Comparison of ENCODE assay signal across 25 cellular contexts in genomic region chr11:59981106-59981770, GRCh38. TPM values are rescaled to one million over a fixed set of nuclear protein-coding genes. Genes with fewer than 3 reads are reported as not detected.
DNase-seq lines count a peak whose midpoint lies in the region; ATAC-seq, FAIRE-seq and TF ChIP-seq lines count a peak whose summit lies in the region.
"Had no signal": no experiment of that assay in that cellular context is flagged by ENCODE, and none has a peak within 500 bp of the region (broad histone marks: within the 10 kb centered on the region; RNA-seq: fewer than 3 reads in every experiment).

No MANE protein-coding gene starts in this region.

- no TSS peak for BruUV-seq in K562 (replicated peaks; lab: Mats Ljungman, UMichigan)

- no peaks in the 10 kb centered on the region for H3K9me3 ChIP-seq in K562 (replicated peaks; ENCODE audit: control insufficient read depth, insufficient read depth, low read depth, low read length)
- H3K9me3 ChIP-seq in esophagus squamous epithelium: no peaks in the 10 kb centered on the region
- H3K9me3 ChIP-seq: A549; BE2C; BLaER1 treated with 17β-estradiol and CSF1 and Interleukin-3, amounts not matched to agents 10 nM and 100 nM had no signal

- H3K36me3 ChIP-seq in K562 (ENCODE audit: control insufficient read depth, insufficient read depth, low read length): no peaks in the 10 kb centered on the region
- no peaks in the 10 kb centered on the region for H3K36me3 ChIP-seq in esophagus squamous epithelium
- H3K36me3 ChIP-seq: BE2C; BLaER1 treated with 17β-estradiol and CSF1 and Interleukin-3, amounts not matched to agents 10 nM and 100 nM had no signal

- H3K27ac ChIP-seq in K562 (ENCODE audit: extremely low read depth, low read depth, low read length) (no peak overlapping the region), esophagus squamous epithelium (no peak overlapping the region)
- H3K27ac ChIP-seq: A549; BLaER1 treated with 17β-estradiol and CSF1 and Interleukin-3, amounts not matched to agents 10 nM and 100 nM had no signal

- in situ Hi-C loops in K562 (cut with MboI): no loop called here

- H3K4me3 ChIP-seq in K562: no peak overlapping the region
- no peak overlapping the region for H3K4me3 ChIP-seq in epithelial cell of esophagus (ENCODE audit: low read length)
- H3K4me3 ChIP-seq in esophagus squamous epithelium: no peak overlapping the region
- H3K4me3 ChIP-seq: A549; BLaER1 treated with 17β-estradiol and CSF1 and Interleukin-3, amounts not matched to agents 10 nM and 100 nM; GM12878; GM23338 had no signal

- no peaks in the 10 kb centered on the region for H3K79me2 ChIP-seq in K562 (ENCODE audit: control insufficient read depth, insufficient read depth, low read length)

- TF ChIP-seq EP300 in K562 (IDR thresholded peaks at IDR 0.05; ENCODE audit: low read length): no peak

- DNase-seq in HPDE6-E6E7 (ENCODE audit: extremely low spot score): peak; percentile 3
- DNase-seq in K562 (ENCODE audit: extremely low read depth in 1 of 4, low spot score in 3 of 4): peak in 1 of 4 experiments; percentile 24
- DNase-seq in epithelial cell of esophagus (ENCODE audit: low read depth): peak; percentile 71
- DNase-seq in esophagus squamous epithelium (lab: John Stamatoyannopoulos, UW): no peak
- DNase-seq: 8988T; ACHN; AML-193; BE2C; CD4-positive, alpha-beta T cell; CD8-positive, alpha-beta memory T cell; DMS 273 treated with DMSO at 0.1 percent for 48 hours; DMS79; EL; GDM1; H9 had no signal

- H3K27me3 ChIP-seq in K562 (ENCODE audit: control insufficient read depth in 2 of 2, insufficient read depth in 2 of 2, low read length in 2 of 2) (no peaks in the 10 kb centered on the region), esophagus squamous epithelium (no peaks in the 10 kb centered on the region)
- H3K27me3 ChIP-seq: BE2C; BLaER1 treated with 17β-estradiol and CSF1 and Interleukin-3, amounts not matched to agents 10 nM and 100 nM had no signal

- H2AFZ ChIP-seq in K562 (ENCODE audit: low read depth, low read length): peak overlapping the region; percentile 57
- H2AFZ ChIP-seq: GM23338 had no signal

- whole genome bisulfite sequencing in K562 (ENCODE audit: insufficient coverage, low coverage, missing lambda C conversion rate): 42% methylated on average over 4 of the region's 4 CpGs
- 85 to 91% methylated on average over 4 of the region's 4 CpGs for WGBS in esophagus squamous epithelium, 2 donors

- peak; percentile 73 for ATAC-seq in K562
- ATAC-seq in HG02852 (IDR thresholded peaks at IDR 0.05; ENCODE audit: unreplicated experiment): no peak
- ATAC-seq in HG03039 (IDR thresholded peaks at IDR 0.05; ENCODE audit: unreplicated experiment): no peak
- ATAC-seq: A549, GM12878, GM23338, HCT116 had no signal

- TF ChIP-seq RAD21 in K562 (CRISPR knock-in tag; conservative IDR thresholded peaks at IDR 0.05 in 1 of 2, IDR thresholded peaks at IDR 0.05 in 1 of 2): no peak

- intact Hi-C loops in K562 (cut with micrococcal nuclease): no loop called here
- intact Hi-C loops in esophagus squamous epithelium (cut with DNase I): no loop called here

- H3K4me1 ChIP-seq in K562 (replicated peaks in 1 of 2; ENCODE audit: control insufficient read depth in 2 of 2, insufficient read depth in 2 of 2, low read length in 2 of 2) (peaks cover 0 to 16% of the 10 kb centered on the region in 2 experiments; a peak in 2 of 5 replicates), esophagus squamous epithelium (no peaks in the 10 kb centered on the region)
- H3K4me1 ChIP-seq: A549; BE2C; BLaER1 treated with 17β-estradiol and CSF1 and Interleukin-3, amounts not matched to agents 10 nM and 100 nM had no signal

- FAIRE-seq in K562 (lab: Jason Lieb, UNC): peak; percentile 42
- FAIRE-seq: A549, D721Med, GM12878 had no signal

- no peak for TF ChIP-seq CTCF in K562 (IDR thresholded peaks at IDR 0.05 in 2 of 3, conservative IDR thresholded peaks at IDR 0.05 in 1 of 3; ENCODE audit: insufficient read depth in 2 of 3, low read depth in 1 of 3, low read length in 3 of 3)
- TF ChIP-seq CTCF in epithelial cell of esophagus (IDR thresholded peaks at IDR 0.05; ENCODE audit: insufficient read depth, low read depth, low read length, missing control alignments): no peak
- no peak for TF ChIP-seq CTCF in esophagus squamous epithelium (IDR thresholded peaks at IDR 0.05)

- POLR2A ChIA-PET in K562 (lab: Yijun Ruan, JAX): no interaction called here

- H3K9ac ChIP-seq in K562 (ENCODE audit: insufficient read depth in 1 of 2, low read depth in 2 of 2, low read length in 2 of 2): no peak overlapping the region
- H3K9ac ChIP-seq: BLaER1 treated with 17β-estradiol and CSF1 and Interleukin-3, amounts not matched to agents 10 nM and 100 nM had no signal

- TF ChIP-seq POLR2A in K562 (conservative IDR thresholded peaks at IDR 0.05): no peak
- TF ChIP-seq POLR2A in esophagus squamous epithelium (IDR thresholded peaks at IDR 0.05): no peak

- CTCF ChIA-PET in K562 (lab: Yijun Ruan, JAX; ENCODE audit: low intra/inter-chr PET ratio): no interaction called here

- H3K4me2 ChIP-seq in K562 (ENCODE audit: insufficient read depth, low read length): no peak overlapping the region; the same call in 1 of the 2 replicates
- H3K4me2 ChIP-seq: A549; BLaER1 treated with 17β-estradiol and CSF1 and Interleukin-3, amounts not matched to agents 10 nM and 100 nM; GM23338 had no signal

- no peaks in the 10 kb centered on the region for H3K9me1 ChIP-seq in K562 (ENCODE audit: control insufficient read depth, insufficient read depth, low read length)

- H4K20me1 ChIP-seq in K562 (replicated peaks; ENCODE audit: control insufficient read depth, insufficient read depth, low read length): no peaks in the 10 kb centered on the region
- H4K20me1 ChIP-seq: BLaER1 treated with 17β-estradiol and CSF1 and Interleukin-3, amounts not matched to agents 10 nM and 100 nM had no signal

RNA-seq across cellular contexts. Expression of gene OOSP4A, which starts 17.4 kb away (rescaled TPM):
- not detected in 2 replicates for total RNA-seq in K562 (2011; cell fraction: chromatin; rRNA removed; ENCODE audit: low replicate concordance)
- total RNA-seq in K562 (2011; cell fraction: nucleolus; rRNA removed): not detected in 2 replicates
- total RNA-seq in K562 (2011; cell fraction: nucleoplasm; rRNA removed): not detected in 2 replicates
- total RNA-seq in K562 (2014; rRNA removed) (0.49 TPM in 1 of 2 replicates, not detected in the other), K562 (2014; rRNA removed; fragmentation: Illumina TruSeq; extraction: Trizol) (0.40 and 1.0 TPM in 2 replicates), K562 (2015; rRNA removed; fragmentation: Illumina TruSeq; extraction: Trizol) (0.34 and 0.69 TPM in 2 replicates), K562 (2021) (0.40 and 0.65 TPM in 2 replicates), esophagus squamous epithelium (under 1 TPM in 1 of 4 donors, not detected in 3; 0.95 TPM)
- polyA plus RNA-seq in K562 (2011; rRNA removed) (0.20 TPM in 1 of 2 replicates, not detected in the other), K562 (2014; fragmentation: Illumina TruSeq; extraction: Trizol) (0.74 TPM in 1 of 2 replicates, not detected in the other), K562 (2014; fragmentation: Nextera tagmentation; extraction: Ambion mirVana) (1 to 10 TPM; 2.0 to 2.4 TPM), K562 (2014; rRNA removed) (0.39 and 0.91 TPM in 2 replicates)
- polyA plus RNA-seq in K562 (2011; cell fraction: cytosol; rRNA removed): not detected in 2 replicates
- polyA plus RNA-seq in K562 (2011; cell fraction: nucleus; rRNA removed): 0.25 TPM in 1 of 2 replicates, not detected in the other
- polyA plus RNA-seq in K562 (2012): 0.52 and 0.75 TPM in 2 replicates
- polyA minus RNA-seq in K562 (2011; rRNA and poly(A)+ RNA removed): not detected in 2 replicates
- not detected in 2 replicates for polyA minus RNA-seq in K562 (2011; cell fraction: cytosol; rRNA and poly(A)+ RNA removed)
- polyA minus RNA-seq in K562 (2011; cell fraction: nucleus; rRNA and poly(A)+ RNA removed): not detected in 2 replicates
- total RNA-seq: CD4-positive, alpha-beta T cell; CD8-positive, alpha-beta memory T cell; GM12878; GM23338; H4; H9 had no signal
- polyA plus RNA-seq: A549; CD14-positive monocyte; CD8-positive, alpha-beta memory T cell; GM12878; GM23338 had no signal

RNA-seq across cellular contexts. Expression of gene OOSP4B, which starts 35.7 kb away (rescaled TPM):
- not detected in 2 replicates for total RNA-seq in K562 (2011; cell fraction: chromatin; rRNA removed; ENCODE audit: low replicate concordance)
- not detected in 2 replicates for total RNA-seq in K562 (2011; cell fraction: nucleolus; rRNA removed)
- not detected in 2 replicates for total RNA-seq in K562 (2011; cell fraction: nucleoplasm; rRNA removed)
- total RNA-seq in K562 (2014; rRNA removed) (not detected in 2 replicates), K562 (2014; rRNA removed; fragmentation: Illumina TruSeq; extraction: Trizol) (0.15 TPM in 1 of 2 replicates, not detected in the other), K562 (2015; rRNA removed; fragmentation: Illumina TruSeq; extraction: Trizol) (0.19 and 0.43 TPM in 2 replicates), K562 (2021) (not detected in 2 replicates), esophagus squamous epithelium (not detected)
- polyA plus RNA-seq in K562 (2011; rRNA removed) (not detected in 2 replicates), K562 (2014; fragmentation: Illumina TruSeq; extraction: Trizol) (0.15 TPM in 1 of 2 replicates, not detected in the other), K562 (2014; fragmentation: Nextera tagmentation; extraction: Ambion mirVana) (under 1 TPM in 1 of 2 experiments, not detected in 1; 0.10 TPM), K562 (2014; rRNA removed) (not detected in 2 replicates)
- 0.12 TPM in 1 of 2 replicates, not detected in the other for polyA plus RNA-seq in K562 (2011; cell fraction: cytosol; rRNA removed)
- not detected in 2 replicates for polyA plus RNA-seq in K562 (2011; cell fraction: nucleus; rRNA removed)
- polyA plus RNA-seq in K562 (2012): 0.08 and 0.21 TPM in 2 replicates
- not detected in 2 replicates for polyA minus RNA-seq in K562 (2011; rRNA and poly(A)+ RNA removed)
- not detected in 2 replicates for polyA minus RNA-seq in K562 (2011; cell fraction: cytosol; rRNA and poly(A)+ RNA removed)
- polyA minus RNA-seq in K562 (2011; cell fraction: nucleus; rRNA and poly(A)+ RNA removed): not detected in 2 replicates
- total RNA-seq: CD4-positive, alpha-beta T cell; CD8-positive, alpha-beta memory T cell; GM12878; GM23338; H4; H9 had no signal
- polyA plus RNA-seq: A549; CD14-positive monocyte; CD8-positive, alpha-beta memory T cell; GM12878; GM23338 had no signal

RNA-seq across cellular contexts. Expression of gene OOSP1, which starts 43.0 kb away (rescaled TPM):
- total RNA-seq in K562 (2011; cell fraction: chromatin; rRNA removed; ENCODE audit: low replicate concordance): not detected in 2 replicates
- total RNA-seq in K562 (2011; cell fraction: nucleolus; rRNA removed): not detected in 2 replicates
- not detected in 2 replicates for total RNA-seq in K562 (2011; cell fraction: nucleoplasm; rRNA removed)
- total RNA-seq in K562 (2014; rRNA removed): 0.36 TPM in 1 of 2 replicates, not detected in the other
- total RNA-seq in K562 (2014; rRNA removed; fragmentation: Illumina TruSeq; extraction: Trizol): 0.89 and 1.1 TPM in 2 replicates
- total RNA-seq in K562 (2015; rRNA removed; fragmentation: Illumina TruSeq; extraction: Trizol): 0.30 and 0.58 TPM in 2 replicates
- total RNA-seq in K562 (2021): 0.31 and 0.62 TPM in 2 replicates
- 0.14 and 0.20 TPM in 2 replicates for polyA plus RNA-seq in K562 (2011; rRNA removed)
- 0.10 TPM in 1 of 2 replicates, not detected in the other for polyA plus RNA-seq in K562 (2011; cell fraction: cytosol; rRNA removed)
- polyA plus RNA-seq in K562 (2011; cell fraction: nucleus; rRNA removed): 0.31 TPM in 1 of 2 replicates, not detected in the other
- 1.3 and 2.6 TPM in 2 replicates for polyA plus RNA-seq in K562 (2012)
- polyA plus RNA-seq in K562 (2014; fragmentation: Illumina TruSeq; extraction: Trizol): 0.30 and 0.61 TPM in 2 replicates
- 1 to 10 TPM; 2.4 to 3.0 TPM for polyA plus RNA-seq in K562 (2014; fragmentation: Nextera tagmentation; extraction: Ambion mirVana)
- 0.56 and 2.3 TPM in 2 replicates for polyA plus RNA-seq in K562 (2014; rRNA removed)
- polyA minus RNA-seq in K562 (2011; rRNA and poly(A)+ RNA removed): 0.36 TPM in 1 of 2 replicates, not detected in the other
- polyA minus RNA-seq in K562 (2011; cell fraction: cytosol; rRNA and poly(A)+ RNA removed): not detected in 2 replicates
- polyA minus RNA-seq in K562 (2011; cell fraction: nucleus; rRNA and poly(A)+ RNA removed): not detected in 2 replicates
- not detected for total RNA-seq in esophagus squamous epithelium
- total RNA-seq: CD4-positive, alpha-beta T cell; GM12878; GM23338; H4; H9 had no signal
- polyA plus RNA-seq: A549; CD14-positive monocyte; CD8-positive, alpha-beta memory T cell; GM12878; GM23338 had no signal

RNA-seq across cellular contexts. Expression of gene OOSP2, which starts 59.0 kb away (rescaled TPM):
- total RNA-seq in K562 (2011; cell fraction: chromatin; rRNA removed; ENCODE audit: low replicate concordance): not detected in 2 replicates
- not detected in 2 replicates for total RNA-seq in K562 (2011; cell fraction: nucleolus; rRNA removed)
- not detected in 2 replicates for total RNA-seq in K562 (2011; cell fraction: nucleoplasm; rRNA removed)
- total RNA-seq in K562 (2014; rRNA removed) (0.64 TPM in 1 of 2 replicates, not detected in the other), K562 (2014; rRNA removed; fragmentation: Illumina TruSeq; extraction: Trizol) (not detected in 2 replicates), K562 (2015; rRNA removed; fragmentation: Illumina TruSeq; extraction: Trizol) (0.15 and 0.25 TPM in 2 replicates), K562 (2021) (not detected in 2 replicates), esophagus squamous epithelium (not detected)
- polyA plus RNA-seq in K562 (2011; rRNA removed) (not detected in 2 replicates), K562 (2014; fragmentation: Illumina TruSeq; extraction: Trizol) (1.5 TPM in 1 of 2 replicates, not detected in the other), K562 (2014; fragmentation: Nextera tagmentation; extraction: Ambion mirVana) (under 1 TPM; 0.14 to 0.32 TPM), K562 (2014; rRNA removed) (0.05 TPM in 1 of 2 replicates, not detected in the other)
- not detected in 2 replicates for polyA plus RNA-seq in K562 (2011; cell fraction: cytosol; rRNA removed)
- not detected in 2 replicates for polyA plus RNA-seq in K562 (2011; cell fraction: nucleus; rRNA removed)
- 0.18 TPM in 2 replicates for polyA plus RNA-seq in K562 (2012)
- not detected in 2 replicates for polyA minus RNA-seq in K562 (2011; rRNA and poly(A)+ RNA removed)
- not detected in 2 replicates for polyA minus RNA-seq in K562 (2011; cell fraction: cytosol; rRNA and poly(A)+ RNA removed)
- not detected in 2 replicates for polyA minus RNA-seq in K562 (2011; cell fraction: nucleus; rRNA and poly(A)+ RNA removed)
- total RNA-seq: CD4-positive, alpha-beta T cell; CD8-positive, alpha-beta memory T cell; GM12878; GM23338; H4; H9 had no signal
- polyA plus RNA-seq: A549; CD14-positive monocyte; CD8-positive, alpha-beta memory T cell; GM12878; GM23338 had no signal
